In the genomic region with DNA sequence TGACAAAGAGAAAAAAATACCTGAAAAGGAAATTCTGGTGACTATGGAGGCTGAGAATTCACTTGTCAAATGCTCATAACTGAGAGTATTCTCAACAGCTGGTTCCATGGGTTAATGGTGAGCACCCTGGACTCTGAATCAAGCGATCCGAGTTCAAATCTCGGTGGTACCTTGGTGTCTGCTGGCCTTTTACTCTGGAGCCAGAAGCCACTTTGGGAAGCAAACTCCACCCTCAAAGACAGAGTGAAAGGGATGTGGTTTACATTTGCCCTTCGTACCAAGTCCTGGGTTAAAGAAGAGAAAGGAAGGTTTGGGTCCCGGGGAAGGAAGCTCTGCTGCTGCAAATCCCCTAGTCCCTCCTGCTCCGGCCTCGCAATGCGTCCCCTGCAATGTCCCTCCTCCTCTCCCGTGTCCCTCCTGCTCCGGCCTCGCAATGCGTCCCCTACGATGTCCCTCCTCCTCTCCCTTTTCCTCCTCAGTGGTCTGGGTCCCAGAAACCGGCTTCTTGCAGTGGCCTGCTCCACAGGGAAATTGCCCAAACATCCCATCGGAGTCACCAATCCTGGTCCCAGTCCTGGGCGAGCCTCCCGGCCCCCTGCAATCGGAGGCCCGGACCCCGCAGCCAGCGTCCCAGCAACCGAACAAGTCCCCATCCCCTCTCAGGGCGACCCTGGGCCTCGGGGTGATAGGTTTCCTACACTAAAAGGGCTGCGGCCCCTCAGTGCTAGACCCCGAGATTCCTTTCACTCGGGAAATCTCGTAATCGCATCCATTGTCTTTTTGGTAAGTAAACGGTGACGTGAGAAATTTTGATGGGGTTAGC, we compare ENCODE assay signal across 9 cellular contexts.
DNase-seq lines count a peak whose midpoint lies in the region; ATAC-seq, FAIRE-seq and TF ChIP-seq lines count a peak whose summit lies in the region.
"Had no signal": no experiment of that assay in that cellular context is flagged by ENCODE, and none has a peak within 500 bp of the region (broad histone marks: within the 10 kb centered on the region; RNA-seq: fewer than 3 reads in every experiment).

No MANE protein-coding gene starts in this region.

- TF ChIP-seq CTCF in A549 (IDR thresholded peaks at IDR 0.05), result no peak
- TF ChIP-seq CTCF in GM12865 (IDR thresholded peaks at IDR 0.05; ENCODE audit: insufficient read depth, low read depth, low read length, missing control alignments), result no peak
- no peak for TF ChIP-seq CTCF in stomach (IDR thresholded peaks at IDR 0.05)
- TF ChIP-seq CTCF in Caco-2 (IDR thresholded peaks at IDR 0.05; ENCODE audit: insufficient read depth in 1 of 2, low read depth in 1 of 2, low read length in 1 of 2, severe bottlenecking in 1 of 2, unreplicated experiment in 1 of 2), result no peak

- H3K27ac Mint-ChIP-seq in activated naive CD8-positive, alpha-beta T cell, result peak overlapping the region; percentile 75
- H3K27ac Mint-ChIP-seq in Caco-2 (ENCODE audit: unreplicated experiment), result no peak overlapping the region

- peaks cover 18% of the 10 kb centered on the region for H3K4me1 Mint-ChIP-seq in activated naive CD8-positive, alpha-beta T cell (ENCODE audit: low read depth)
- no peaks in the 10 kb centered on the region for H3K4me1 Mint-ChIP-seq in Caco-2 (ENCODE audit: low read depth, unreplicated experiment)

- H3K36me3 ChIP-seq in iPS DF 6.9 (ENCODE audit: control insufficient read depth, insufficient read depth, low read length) (no peaks in the 10 kb centered on the region), stomach (no peaks in the 10 kb centered on the region), Caco-2 (ENCODE audit: control insufficient read depth, insufficient read depth, low read length) (no peaks in the 10 kb centered on the region)

- CTCF ChIA-PET in A549 (lab: Yijun Ruan, JAX), result interaction anchor here (0.6 to 2.0 kb wide), 5 partner anchors 10 to 54 kb away, joined by 3 to 6 read pairs (median 5); no protein-coding TSS in a partner anchor
- CTCF ChIA-PET in Caco-2 (lab: Charles Lee), result no interaction called here

- intact Hi-C loops in stomach (cut with DNase I; ENCODE audit: low total_unique reads) (no loop called here), Caco-2 (cut with micrococcal nuclease; ENCODE audit: unreplicated experiment) (no loop called here)

- TF ChIP-seq EP300 in A549 (IDR thresholded peaks at IDR 0.05) (no peak), stomach (IDR thresholded peaks at IDR 0.05) (no peak)

- H3K9me3 ChIP-seq in A549 (no peaks in the 10 kb centered on the region), iPS DF 6.9 (ENCODE audit: control insufficient read depth, insufficient read depth, low read length) (no peaks in the 10 kb centered on the region), stomach (peaks cover 0 to 10% (median 0%) of the 10 kb centered on the region in 4 donors), Caco-2 (no peaks in the 10 kb centered on the region)

- peak; percentile 82 to 93 for DNase-seq in A549 (ENCODE audit: low read depth in 1 of 2, low spot score in 1 of 2)
- DNase-seq in GM12865 (ENCODE audit: low read depth), result peak; percentile 68
- DNase-seq in iPS DF 6.9 (ENCODE audit: low read depth, low spot score), result peak; percentile 87
- DNase-seq in left lobe of liver (ENCODE audit: low spot score), result no peak
- DNase-seq in stomach, result no peak
- no peak for DNase-seq in putamen (ENCODE audit: low spot score)
- no peak for DNase-seq in Caco-2
- DNase-seq: central memory CD4-positive, alpha-beta T cell had no signal

- H3K36me3 Mint-ChIP-seq in activated naive CD8-positive, alpha-beta T cell, result no peaks in the 10 kb centered on the region
- H3K36me3 Mint-ChIP-seq in Caco-2 (ENCODE audit: insufficient read depth, unreplicated experiment), result no peaks in the 10 kb centered on the region

- 0 out of 3 replicates have a peak, but pooled peaks cover 2% of the 10 kb centered on the region for H3K4me1 ChIP-seq in A549
- H3K4me1 ChIP-seq in iPS DF 6.9 (ENCODE audit: control insufficient read depth, insufficient read depth, low read length), result 0 out of 2 replicates have a peak, but pooled peaks cover 2% of the 10 kb centered on the region
- peaks cover 0 to 9% (median 5%) of the 10 kb centered on the region in 4 donors for H3K4me1 ChIP-seq in stomach
- no peaks in the 10 kb centered on the region for H3K4me1 ChIP-seq in Caco-2

- H3K27me3 ChIP-seq in iPS DF 6.9 (ENCODE audit: control insufficient read depth, insufficient read depth, low read length), result peaks cover 12% of the 10 kb centered on the region; the same call in 1 of the 2 replicates
- peaks cover 8 to 94% (median 41%) of the 10 kb centered on the region in 3 donors for H3K27me3 ChIP-seq in stomach
- H3K27me3 ChIP-seq in Caco-2 (replicated peaks; ENCODE audit: control insufficient read depth, insufficient read depth, low read length), result no peaks in the 10 kb centered on the region

- H3K27me3 Mint-ChIP-seq in activated naive CD8-positive, alpha-beta T cell, result peaks cover 29% of the 10 kb centered on the region
- H3K27me3 Mint-ChIP-seq in Caco-2 (ENCODE audit: insufficient read depth, unreplicated experiment), result peaks cover 11% of the 10 kb centered on the region

- no peak for TF ChIP-seq POLR2A in A549 (IDR thresholded peaks at IDR 0.05; ENCODE audit: low read length)
- TF ChIP-seq POLR2A in stomach (IDR thresholded peaks at IDR 0.05), result no peak

- H3K27ac ChIP-seq in A549, result peak overlapping the region in 1 of 2 experiments; percentile 46; a peak in 2 of 6 replicates
- no peak overlapping the region for H3K27ac ChIP-seq in iPS DF 6.9 (ENCODE audit: low read length)
- no peak overlapping the region for H3K27ac ChIP-seq in stomach

- no peak for FAIRE-seq in A549 (lab: Jason Lieb, UNC)

- no TSS peak for BruUV-seq in Caco-2 (replicated peaks; lab: Mats Ljungman, UMichigan)

- peak overlapping the region; percentile 48 for H3K4me2 ChIP-seq in A549

- 58% methylated on average over 31 of the region's 31 CpGs for WGBS in A549 (ENCODE audit: missing lambda C conversion rate)
- whole genome bisulfite sequencing in iPS DF 6.9 (ENCODE audit: insufficient coverage, insufficient read length), result no CpG with 5 or more reads among the region's 31 CpGs
- 27 to 37% (median 29%) methylated on average over 30 to 31 of the region's 31 CpGs for WGBS in stomach, 5 donors

- no peak overlapping the region for H3K4me3 ChIP-seq in A549
- no peak overlapping the region for H3K4me3 ChIP-seq in GM12865 (ENCODE audit: low read depth, low read length)
- H3K4me3 ChIP-seq in iPS DF 6.9 (ENCODE audit: low read length), result peak overlapping the region; percentile 64; the same call in 1 of the 2 replicates
- H3K4me3 ChIP-seq in stomach, result no peak overlapping the region
- no peak overlapping the region for H3K4me3 ChIP-seq in Caco-2 (ENCODE audit: low read depth, low read length)

- peak overlapping the region; percentile 53 for H3K4me3 Mint-ChIP-seq in activated naive CD8-positive, alpha-beta T cell
- no peak overlapping the region for H3K4me3 Mint-ChIP-seq in Caco-2 (ENCODE audit: unreplicated experiment)

- TF ChIP-seq RAD21 in A549 (conservative IDR thresholded peaks at IDR 0.05 in 1 of 2, IDR thresholded peaks at IDR 0.05 in 1 of 2), result no peak

- ATAC-seq in A549 (peak; percentile 97 to 98), left lobe of liver (no peak)

- no peaks in the 10 kb centered on the region for H3K9me3 Mint-ChIP-seq in activated naive CD8-positive, alpha-beta T cell (ENCODE audit: low read depth)
- no peaks in the 10 kb centered on the region for H3K9me3 Mint-ChIP-seq in Caco-2 (ENCODE audit: unreplicated experiment)

- POLR2A ChIA-PET in A549 (lab: Yijun Ruan, JAX), result interaction anchor here (0.6 kb wide), 1 partner anchor 19 kb away, joined by 5 read pairs; no protein-coding TSS in a partner anchor
- POLR2A ChIA-PET in Caco-2 (lab: Charles Lee), result no interaction called here

TF ChIP-seq in A549, 52 proteins besides CTCF, POLR2A, EP300 and RAD21:
- no peak for TF ChIP-seq ESRRA (IDR thresholded peaks at IDR 0.05; ENCODE audit: borderline replicate concordance, low read length)
- peak; percentile 65 for TF ChIP-seq SREBF2 (IDR thresholded peaks at IDR 0.05)
- 0 out of 2 replicates have a peak, but pooled peaks have one; percentile 63 for TF ChIP-seq TFCP2L1 (CRISPR knock-in tag; IDR thresholded peaks at IDR 0.05)
- TF ChIP-seq, protein P1, sequence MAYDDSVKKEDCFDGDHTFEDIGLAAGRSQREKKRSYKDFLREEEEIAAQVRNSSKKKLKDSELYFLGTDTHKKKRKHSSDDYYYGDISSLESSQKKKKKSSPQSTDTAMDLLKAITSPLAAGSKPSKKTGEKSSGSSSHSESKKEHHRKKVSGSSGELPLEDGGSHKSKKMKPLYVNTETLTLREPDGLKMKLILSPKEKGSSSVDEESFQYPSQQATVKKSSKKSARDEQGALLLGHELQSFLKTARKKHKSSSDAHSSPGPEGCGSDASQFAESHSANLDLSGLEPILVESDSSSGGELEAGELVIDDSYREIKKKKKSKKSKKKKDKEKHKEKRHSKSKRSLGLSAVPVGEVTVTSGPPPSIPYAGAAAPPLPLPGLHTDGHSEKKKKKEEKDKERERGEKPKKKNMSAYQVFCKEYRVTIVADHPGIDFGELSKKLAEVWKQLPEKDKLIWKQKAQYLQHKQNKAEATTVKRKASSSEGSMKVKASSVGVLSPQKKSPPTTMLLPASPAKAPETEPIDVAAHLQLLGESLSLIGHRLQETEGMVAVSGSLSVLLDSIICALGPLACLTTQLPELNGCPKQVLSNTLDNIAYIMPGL (CRISPR knock-in tag; IDR thresholded peaks at IDR 0.05; ENCODE audit: borderline replicate concordance), result peak; percentile 55; the same call in 1 of the 2 replicates
TF ChIP-seq in A549: peak in this region for 3.

Comparison
In these comparisons a context has a peak if more than half of its experiments do, and no peak if none do; other contexts are left out.
1. DNase-seq: peak in A549 (2 of 2), GM12865 (single experiment) and iPS DF 6.9 (single experiment); none in left lobe of liver (single experiment), stomach (single experiment), putamen (single experiment) and Caco-2 (0 of 2).